In the genomic region with DNA sequence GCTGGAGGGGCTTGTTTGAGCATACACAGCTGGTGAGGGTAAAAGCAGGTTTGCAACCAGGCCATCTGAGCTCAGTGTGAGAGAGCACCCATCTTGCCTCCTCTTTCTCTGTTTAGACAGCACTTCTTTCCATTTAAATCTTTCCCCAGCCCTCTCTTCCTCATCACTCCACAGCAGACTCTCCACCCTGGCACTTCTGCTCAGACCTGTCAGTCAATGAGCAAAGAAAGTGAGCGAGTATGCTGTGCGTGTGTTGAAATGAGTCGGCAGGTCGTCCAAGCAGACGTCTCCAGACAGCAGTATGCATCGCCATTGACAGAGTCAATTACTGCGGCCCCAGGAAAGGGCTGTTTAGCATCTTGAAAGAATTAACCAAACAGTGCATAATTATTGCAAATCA, we compare ENCODE assay signal across 14 cellular contexts.
"Had no signal": no experiment of that assay in that cellular context is flagged by ENCODE, and none has a peak within 500 bp of the region (broad histone marks: within the 10 kb centered on the region; RNA-seq: fewer than 3 reads in every experiment).

No MANE protein-coding gene starts in this region.

- H3K9me3 Mint-ChIP-seq: activated T-cell treated with anti-CD3 and anti-CD28 coated beads, Interleukin-2, amount 50 U/mL, for 72 hours; stimulated activated memory B cell treated with anti-CD40 and anti-IgM and Interleukin-4, amounts not matched to agents 10 μg/mL and 1 μg/mL and 100 μg/mL, for 72 hours had no signal

- H3K4me1 Mint-ChIP-seq: stimulated activated memory B cell treated with anti-CD40 and anti-IgM and Interleukin-4, amounts not matched to agents 10 μg/mL and 1 μg/mL and 100 μg/mL, for 72 hours had no signal

- H3K36me3 Mint-ChIP-seq: naive thymus-derived CD4-positive, alpha-beta T cell; stimulated activated memory B cell treated with anti-CD40 and anti-IgM and Interleukin-4, amounts not matched to agents 10 μg/mL and 1 μg/mL and 100 μg/mL, for 72 hours had no signal

- DNase-seq: activated effector memory CD4-positive, alpha-beta T cell treated with anti-CD3 and anti-CD28 coated beads, Interleukin-2, amount 50 U/mL, for 16 hours; activated naive CD4-positive, alpha-beta T cell treated with anti-CD3 and anti-CD28 coated beads, Interleukin-2, amount 50 U/mL, for 16 hours; activated T-cell treated with anti-CD3 and anti-CD28 coated beads, Interleukin-2, amount 50 U/mL, for 72 hours; aorta; cortex of kidney; effector memory CD4-positive, alpha-beta T cell; mesenchymal stem cell; naive thymus-derived CD4-positive, alpha-beta T cell; stimulated activated CD4-positive, alpha-beta T cell treated with anti-CD3 and anti-CD28 coated beads, Interleukin-4, amount 100 ng/mL, for 4 hours; T1000; thyroid gland had no signal

- ATAC-seq: activated CD4-positive, CD25-positive, alpha-beta regulatory T cell treated with anti-CD3 and anti-CD28 coated beads, Interleukin-2, amount 50 U/mL, for 24 hours; activated T-cell treated with anti-CD3 and anti-CD28 coated beads, Interleukin-2, amount 50 U/mL, for 72 hours; naive thymus-derived CD4-positive, alpha-beta T cell; sciatic nerve; stimulated activated memory B cell treated with anti-CD40 and anti-IgM and Interleukin-4, amounts not matched to agents 10 μg/mL and 1 μg/mL and 100 μg/mL, for 72 hours had no signal

- H3K4me3 Mint-ChIP-seq: activated T-cell treated with anti-CD3 and anti-CD28 coated beads, Interleukin-2, amount 50 U/mL, for 72 hours; naive thymus-derived CD4-positive, alpha-beta T cell; stimulated activated memory B cell treated with anti-CD40 and anti-IgM and Interleukin-4, amounts not matched to agents 10 μg/mL and 1 μg/mL and 100 μg/mL, for 72 hours had no signal

- H3K27ac Mint-ChIP-seq: activated T-cell treated with anti-CD3 and anti-CD28 coated beads, Interleukin-2, amount 50 U/mL, for 72 hours; naive thymus-derived CD4-positive, alpha-beta T cell; stimulated activated memory B cell treated with anti-CD40 and anti-IgM and Interleukin-4, amounts not matched to agents 10 μg/mL and 1 μg/mL and 100 μg/mL, for 72 hours had no signal
